24 cellular contexts compared by ENCODE assay signal in the genomic region with DNA sequence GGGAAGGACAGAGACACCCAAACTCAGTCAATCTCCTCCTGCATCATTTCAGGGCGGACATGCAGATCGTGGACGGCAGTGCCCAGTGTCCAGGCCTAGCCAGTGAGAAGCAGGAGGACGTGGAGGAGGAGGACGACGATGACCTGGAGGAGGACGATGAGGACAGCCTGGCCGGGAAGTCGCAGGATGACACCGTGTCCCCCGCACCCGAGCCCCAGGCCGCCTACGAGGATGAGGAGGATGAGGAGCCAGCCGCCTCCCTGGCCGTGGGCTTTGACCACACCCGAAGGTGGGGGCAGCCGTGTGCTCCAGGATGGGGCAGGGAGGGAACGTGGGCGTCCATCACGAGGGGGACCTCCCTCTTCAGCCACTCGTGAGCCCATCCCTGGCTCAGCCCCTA. TPM values are rescaled to one million over a fixed set of nuclear protein-coding genes. Genes with fewer than 3 reads are reported as not detected.
"Had no signal": no experiment of that assay in that cellular context is flagged by ENCODE, and none has a peak within 500 bp of the region (broad histone marks: within the 10 kb centered on the region; RNA-seq: fewer than 3 reads in every experiment).

No MANE protein-coding gene starts in this region.

- H3K36me3 ChIP-seq: lower lobe of right lung, neutrophil, suprapubic skin, transverse colon, upper lobe of right lung, uterus had no signal

- ATAC-seq: left colon, left ventricle myocardium superior, lower lobe of right lung, natural killer cell, pancreas, upper lobe of right lung had no signal

- H3K4me1 Mint-ChIP-seq: natural killer cell; stimulated activated naive CD8-positive, alpha-beta T cell treated with anti-CD3 and anti-CD28 coated beads, Interleukin-15, amount 100 ng/mL, for 72 hours had no signal

- DNase-seq: dorsolateral prefrontal cortex; effector CD4-positive, alpha-beta T cell; left colon; left ventricle myocardium superior; lower lobe of right lung; natural killer cell; retina; stimulated activated CD4-positive, alpha-beta T cell treated with anti-CD3 and anti-CD28 coated beads, Interleukin-12 subunit alpha, Interleukin-12 subunit beta, amount 100 ng/mL, for 4 hours; stimulated activated CD4-positive, alpha-beta T cell treated with anti-CD3 and anti-CD28 coated beads, Interleukin-1b, Interleukin-23, amount 100 ng/mL, for 48 hours; stimulated activated CD4-positive, alpha-beta T cell treated with anti-CD3 and anti-CD28 coated beads, Interleukin-4, amount 100 ng/mL, for 1 hour; stimulated activated CD8-positive, alpha-beta memory T cell treated with anti-CD3 and anti-CD28 coated beads, Interleukin-4, amount 100 ng/mL, for 48 hours; stimulated activated naive CD4-positive, alpha-beta T cell; stimulated activated naive CD8-positive, alpha-beta T cell treated with anti-CD3 and anti-CD28 coated beads, Interleukin-15, amount 100 ng/mL, for 72 hours; transverse colon; upper lobe of right lung; uterus had no signal

- H3K4me3 Mint-ChIP-seq: natural killer cell; stimulated activated naive CD8-positive, alpha-beta T cell treated with anti-CD3 and anti-CD28 coated beads, Interleukin-15, amount 100 ng/mL, for 72 hours had no signal

- H3K9me3 ChIP-seq: lower lobe of right lung, neutrophil, pancreas, suprapubic skin, transverse colon, upper lobe of right lung, uterus had no signal

- H3K4me3 ChIP-seq: dorsolateral prefrontal cortex, lower lobe of right lung, pancreas, smooth muscle cell, suprapubic skin, transverse colon, upper lobe of right lung, uterus had no signal

- FAIRE-seq: colon, frontal cortex, keratinocyte, pancreas had no signal

- H3K27me3 ChIP-seq: dorsolateral prefrontal cortex, neutrophil, pancreas, transverse colon, upper lobe of right lung, uterus had no signal

- H3K27me3 Mint-ChIP-seq: stimulated activated naive CD8-positive, alpha-beta T cell treated with anti-CD3 and anti-CD28 coated beads, Interleukin-15, amount 100 ng/mL, for 72 hours had no signal

- H3K27ac ChIP-seq: lower lobe of right lung, neutrophil, pancreas, suprapubic skin, transverse colon, upper lobe of right lung, uterus had no signal

- H3K27ac Mint-ChIP-seq: natural killer cell had no signal

- H3K4me1 ChIP-seq: lower lobe of right lung, pancreas, suprapubic skin, transverse colon, upper lobe of right lung, uterus had no signal

- H3K9me3 Mint-ChIP-seq: natural killer cell; stimulated activated naive CD8-positive, alpha-beta T cell treated with anti-CD3 and anti-CD28 coated beads, Interleukin-15, amount 100 ng/mL, for 72 hours had no signal

- H3K36me3 Mint-ChIP-seq: natural killer cell had no signal

RNA-seq across cellular contexts. Expression of a gene that starts 23.6 kb away (rescaled TPM):
- total RNA-seq: frontal cortex, myocyte, natural killer cell had no signal
